ENCODE assay signal across 1 cellular context in genomic region chr6:35140991-35141720, GRCh38.
TF ChIP-seq lines count a peak whose summit lies in the region.

TCP11 (minus strand) TSS chr6:35141339; CDS start chr6:35140870, 469 bp downstream.

TF ChIP-seq in HCT116, 20 proteins besides CTCF, POLR2A, EP300 and RAD21 (continued from another document):
- no peak for TF ChIP-seq REST (IDR thresholded peaks at IDR 0.05; ENCODE audit: low read depth)
